16 cellular contexts compared by ENCODE assay signal in genomic region chr10:21649441-21649872, GRCh38.
DNase-seq lines count a peak whose midpoint lies in the region; ATAC-seq and TF ChIP-seq lines count a peak whose summit lies in the region.
"Had no signal": no experiment of that assay in that cellular context is flagged by ENCODE, and none has a peak within 500 bp of the region (broad histone marks: within the 10 kb centered on the region; RNA-seq: fewer than 3 reads in every experiment).

No MANE protein-coding gene starts in this region.

- H3K36me3 Mint-ChIP-seq in CD14-positive monocyte (peaks cover 23 to 35% of the 10 kb centered on the region in 2 donors), endothelial cell (ENCODE audit: low read depth, unreplicated experiment) (peaks cover 4% of the 10 kb centered on the region)

- H3K79me2 ChIP-seq in DND-41 (ENCODE audit: insufficient read depth, low read length): peaks cover 62% of the 10 kb centered on the region

- no peaks in the 10 kb centered on the region for H3K9me3 ChIP-seq in DND-41 (ENCODE audit: insufficient read depth, low read length, severe bottlenecking)
- H3K9me3 ChIP-seq: lower lobe of right lung had no signal

- H3K27me3 Mint-ChIP-seq in CD14-positive monocyte (ENCODE audit: low read depth in 3 of 3) (no peaks in the 10 kb centered on the region), endothelial cell (ENCODE audit: unreplicated experiment) (no peaks in the 10 kb centered on the region)
- H3K27me3 Mint-ChIP-seq: dendritic cell treated with granulocyte-macrophage colony-stimulating factor and Interleukin-4, amounts not matched to agents 40 ng/mL and 50 ng/mL, for 4 days; stimulated activated naive B cell treated with anti-CD40 and anti-IgM and Interleukin-4, amounts not matched to agents 10 μg/mL and 1 μg/mL and 100 μg/mL, for 72 hours had no signal

- H3K36me3 ChIP-seq in DND-41 (ENCODE audit: insufficient read depth, low read length): peaks cover 33% of the 10 kb centered on the region

- H3K27me3 ChIP-seq in DND-41 (ENCODE audit: insufficient read depth, low read length, poor library complexity): no peaks in the 10 kb centered on the region
- H3K27me3 ChIP-seq: BLaER1 treated with 17β-estradiol and CSF1 and Interleukin-3, amounts not matched to agents 10 nM and 100 nM had no signal

- no peaks in the 10 kb centered on the region for H3K9me3 Mint-ChIP-seq in CD14-positive monocyte
- H3K9me3 Mint-ChIP-seq in endothelial cell (ENCODE audit: unreplicated experiment): no peaks in the 10 kb centered on the region
- H3K9me3 Mint-ChIP-seq: dendritic cell treated with granulocyte-macrophage colony-stimulating factor and Interleukin-4, amounts not matched to agents 40 ng/mL and 50 ng/mL, for 4 days; stimulated activated naive B cell treated with anti-CD40 and anti-IgM and Interleukin-4, amounts not matched to agents 10 μg/mL and 1 μg/mL and 100 μg/mL, for 72 hours had no signal

- H3K4me2 ChIP-seq in DND-41 (ENCODE audit: insufficient read depth, low read length): no peak overlapping the region
- H3K4me2 ChIP-seq: BLaER1 treated with 17β-estradiol and CSF1 and Interleukin-3, amounts not matched to agents 10 nM and 100 nM had no signal

- intact Hi-C loops in CD14-positive monocyte (cut with micrococcal nuclease): no loop called here

- TF ChIP-seq CTCF in CD14-positive monocyte (IDR thresholded peaks at IDR 0.05): no peak
- no peak for TF ChIP-seq CTCF in DND-41 (IDR thresholded peaks at IDR 0.05; ENCODE audit: borderline replicate concordance, extremely low read depth, low read length, poor library complexity, severe bottlenecking)
- no peak for TF ChIP-seq CTCF in endothelial cell (IDR thresholded peaks at IDR 0.05; ENCODE audit: unreplicated experiment)

- H3K27ac Mint-ChIP-seq in CD14-positive monocyte (peak overlapping the region in 4 of 7 donors; percentile 13 to 66 (median 20)), endothelial cell (ENCODE audit: unreplicated experiment) (peak overlapping the region; percentile 61)
- H3K27ac Mint-ChIP-seq: dendritic cell treated with granulocyte-macrophage colony-stimulating factor and Interleukin-4, amounts not matched to agents 40 ng/mL and 50 ng/mL, for 4 days; stimulated activated naive B cell treated with anti-CD40 and anti-IgM and Interleukin-4, amounts not matched to agents 10 μg/mL and 1 μg/mL and 100 μg/mL, for 72 hours had no signal

- no peaks in the 10 kb centered on the region for H3K4me1 ChIP-seq in DND-41 (ENCODE audit: insufficient read depth, low read length)
- H3K4me1 ChIP-seq: lower lobe of right lung had no signal

- H4K20me1 ChIP-seq in DND-41 (ENCODE audit: insufficient read depth, low read length): peaks cover 13% of the 10 kb centered on the region; the same call in 1 of the 2 replicates

- H2AFZ ChIP-seq in DND-41 (ENCODE audit: low read depth, low read length): no peak overlapping the region

- no peak overlapping the region for H3K27ac ChIP-seq in DND-41 (ENCODE audit: low read length)
- H3K27ac ChIP-seq: BLaER1 treated with 17β-estradiol and CSF1 and Interleukin-3, amounts not matched to agents 10 nM and 100 nM; lower lobe of right lung had no signal

- H3K9ac ChIP-seq in DND-41 (ENCODE audit: low read depth, low read length): no peak overlapping the region
- H3K9ac ChIP-seq: BLaER1 treated with 17β-estradiol and CSF1 and Interleukin-3, amounts not matched to agents 10 nM and 100 nM had no signal

- DNase-seq in CD14-positive monocyte (ENCODE audit: low spot score): no peak
- DNase-seq in DND-41: no peak
- peak; percentile 26 for DNase-seq in RPMI7951 (ENCODE audit: low read depth)
- no peak for DNase-seq in endothelial cell (ENCODE audit: low spot score)
- no peak for DNase-seq in cerebellar cortex (ENCODE audit: low spot score)
- DNase-seq in iPS-NIHi7 (ENCODE audit: extremely low spot score): no peak
- DNase-seq: lower lobe of right lung; NCI-H1417 treated with DMSO at 0.1 percent for 48 hours; NCI-H524; right cardiac atrium; stimulated activated CD4-positive, alpha-beta T cell treated with anti-CD3 and anti-CD28 coated beads, Interleukin-4, amount 100 ng/mL, for 4 hours; stimulated activated naive B cell treated with anti-CD40 and anti-IgM and Interleukin-4, amounts not matched to agents 10 μg/mL and 1 μg/mL and 100 μg/mL, for 72 hours had no signal

- ATAC-seq in DND-41 (ENCODE audit: insufficient read depth, low read depth) (peak; percentile 71), GM21528 (IDR thresholded peaks at IDR 0.05; ENCODE audit: low FRiP score, unreplicated experiment) (no peak), HG02642 (IDR thresholded peaks at IDR 0.05; ENCODE audit: poor library complexity, unreplicated experiment) (no peak)
- ATAC-seq: lower lobe of right lung; right cardiac atrium; stimulated activated naive B cell treated with anti-CD40 and anti-IgM and Interleukin-4, amounts not matched to agents 10 μg/mL and 1 μg/mL and 100 μg/mL, for 72 hours had no signal

- H3K4me3 ChIP-seq in DND-41 (ENCODE audit: low read depth in 1 of 2, low read length in 2 of 2): no peak overlapping the region
- H3K4me3 ChIP-seq: BLaER1 treated with 17β-estradiol and CSF1 and Interleukin-3, amounts not matched to agents 10 nM and 100 nM; lower lobe of right lung had no signal

- H3K4me3 Mint-ChIP-seq in CD14-positive monocyte: no peak overlapping the region
- H3K4me3 Mint-ChIP-seq in endothelial cell (ENCODE audit: unreplicated experiment): no peak overlapping the region
- H3K4me3 Mint-ChIP-seq: dendritic cell treated with granulocyte-macrophage colony-stimulating factor and Interleukin-4, amounts not matched to agents 40 ng/mL and 50 ng/mL, for 4 days; stimulated activated naive B cell treated with anti-CD40 and anti-IgM and Interleukin-4, amounts not matched to agents 10 μg/mL and 1 μg/mL and 100 μg/mL, for 72 hours had no signal

- H3K4me1 Mint-ChIP-seq in CD14-positive monocyte (peaks cover 5% of the 10 kb centered on the region), endothelial cell (ENCODE audit: unreplicated experiment) (no peaks in the 10 kb centered on the region)
